In the genomic region with DNA sequence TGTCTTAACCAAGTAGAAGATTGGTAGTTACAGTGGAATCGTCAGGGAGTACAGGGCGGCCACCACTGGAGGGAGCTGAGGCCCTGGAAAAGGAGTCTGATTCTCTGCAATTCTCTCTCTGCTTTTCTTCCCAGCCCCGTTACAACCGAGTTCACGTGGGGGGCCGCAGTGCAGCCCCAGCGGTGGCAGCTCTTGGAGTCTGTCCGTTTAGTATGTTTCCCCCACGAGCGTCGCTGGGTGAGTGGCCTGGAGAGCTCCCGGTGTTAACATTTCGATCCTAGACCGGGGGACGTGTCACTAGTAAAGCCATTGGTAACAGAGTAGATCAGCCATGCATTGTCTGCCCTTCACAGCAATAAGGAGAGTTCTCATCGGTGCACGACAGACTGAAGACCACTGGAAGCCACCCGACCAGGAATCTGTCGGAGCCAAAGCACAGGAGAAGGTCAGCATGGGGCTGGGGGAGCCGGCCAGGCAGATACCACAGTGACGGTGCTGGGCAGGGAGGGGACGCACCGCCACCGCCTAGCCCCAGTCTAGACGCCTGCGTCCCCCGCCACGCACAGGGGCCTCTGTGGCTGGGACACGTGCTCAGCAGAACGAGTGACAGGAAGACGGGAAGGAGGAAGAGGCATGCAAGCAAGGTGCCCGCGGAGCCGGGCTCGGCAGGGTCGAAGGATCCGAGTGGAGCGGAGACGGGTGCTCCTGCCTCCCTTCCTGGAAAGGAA, we compare ENCODE assay signal across 1 cellular context.
TF ChIP-seq lines count a peak whose summit lies in the region.

No MANE protein-coding gene starts in this region.

TF ChIP-seq in liver, 16 proteins besides CTCF, POLR2A, EP300 and RAD21 (continued from another document):
- TF ChIP-seq JUND (IDR thresholded peaks at IDR 0.05), result no peak
- TF ChIP-seq, protein P1, sequence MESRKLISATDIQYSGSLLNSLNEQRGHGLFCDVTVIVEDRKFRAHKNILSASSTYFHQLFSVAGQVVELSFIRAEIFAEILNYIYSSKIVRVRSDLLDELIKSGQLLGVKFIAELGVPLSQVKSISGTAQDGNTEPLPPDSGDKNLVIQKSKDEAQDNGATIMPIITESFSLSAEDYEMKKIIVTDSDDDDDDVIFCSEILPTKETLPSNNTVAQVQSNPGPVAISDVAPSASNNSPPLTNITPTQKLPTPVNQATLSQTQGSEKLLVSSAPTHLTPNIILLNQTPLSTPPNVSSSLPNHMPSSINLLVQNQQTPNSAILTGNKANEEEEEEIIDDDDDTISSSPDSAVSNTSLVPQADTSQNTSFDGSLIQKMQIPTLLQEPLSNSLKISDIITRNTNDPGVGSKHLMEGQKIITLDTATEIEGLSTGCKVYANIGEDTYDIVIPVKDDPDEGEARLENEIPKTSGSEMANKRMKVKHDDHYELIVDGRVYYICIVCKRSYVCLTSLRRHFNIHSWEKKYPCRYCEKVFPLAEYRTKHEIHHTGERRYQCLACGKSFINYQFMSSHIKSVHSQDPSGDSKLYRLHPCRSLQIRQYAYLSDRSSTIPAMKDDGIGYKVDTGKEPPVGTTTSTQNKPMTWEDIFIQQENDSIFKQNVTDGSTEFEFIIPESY (IDR thresholded peaks at IDR 0.05), result no peak
- TF ChIP-seq HNF4G (IDR thresholded peaks at IDR 0.05), result no peak
- no peak for TF ChIP-seq FOXA1 (IDR thresholded peaks at IDR 0.05)
- TF ChIP-seq YY1 (IDR thresholded peaks at IDR 0.05), result no peak
